ENCODE assay signal across 6 cellular contexts in genomic region chr22:37609240-37610152, GRCh38. TPM values are rescaled to one million over a fixed set of nuclear protein-coding genes. Genes with fewer than 3 reads are reported as not detected.
DNase-seq lines count a peak whose midpoint lies in the region; ATAC-seq and TF ChIP-seq lines count a peak whose summit lies in the region.

No MANE protein-coding gene starts in this region.

- in situ Hi-C loops in GM23248 (cut with MboI): no loop called here

- intact Hi-C loops in activated B cell treated with CpG ODN at 0.5 μM for 24 hours (cut with micrococcal nuclease): loop anchor here (1.0 to 10.0 kb wide), 4 partner anchors 198 to 1265 kb away; partner anchors contain the start of genes C22orf23, CBX6, DDX17 and GCAT
- intact Hi-C loops in left lung (cut with DNase I): no loop called here

- CTCF ChIA-PET in activated B cell treated with CpG ODN at 0.5 μM for 24 hours (lab: Charles Lee): interaction anchor here (1.1 to 4.8 kb wide), 12 partner anchors 8 to 293 kb away, joined by 3 to 50 read pairs (median 10); partner anchors contain the start of genes GCAT and LGALS1

- H3K79me2 ChIP-seq in GM23248 (ENCODE audit: insufficient read depth): peaks cover 30% of the 10 kb centered on the region

- H3K4me1 Mint-ChIP-seq in activated B cell treated with CpG ODN at 0.5 μM for 24 hours: peaks cover 41% of the 10 kb centered on the region

- H3K36me3 ChIP-seq in GM23248 (ENCODE audit: low read depth): no peaks in the 10 kb centered on the region
- H3K36me3 ChIP-seq in left lung: peaks cover 0 to 8% of the 10 kb centered on the region in 2 donors

- H3K9me3 Mint-ChIP-seq in activated B cell treated with CpG ODN at 0.5 μM for 24 hours: no peaks in the 10 kb centered on the region

- peak overlapping the region; percentile 89 for H3K9ac ChIP-seq in GM23248

- POLR2A ChIA-PET in activated B cell treated with CpG ODN at 0.5 μM for 24 hours (lab: Charles Lee): interaction anchor here (0.6 to 5.9 kb wide), 16 partner anchors 9 to 234 kb away, joined by 3 to 104 read pairs (median 20); partner anchors contain the start of genes ANKRD54, LGALS1, MFNG and NOL12

- H3K4me3 ChIP-seq in GM23248: peak overlapping the region; percentile 92
- H3K4me3 ChIP-seq in left lung: peak overlapping the region; percentile 96 to 99

- H3K36me3 Mint-ChIP-seq in activated B cell treated with CpG ODN at 0.5 μM for 24 hours (ENCODE audit: low read depth): peaks cover 7% of the 10 kb centered on the region

- 18% methylated on average over 25 to 26 of the region's 26 CpGs for WGBS in GM23248 (ENCODE audit: low coverage in 1 of 2, low lambda C conversion rate in 2 of 2, missing lambda C conversion rate in 2 of 2), 2 experiments

- no peaks in the 10 kb centered on the region; the same call in 1 of the 2 replicates for H3F3A ChIP-seq in GM23248 (ENCODE audit: insufficient read depth)

- peaks cover 12% of the 10 kb centered on the region for H3K27me3 Mint-ChIP-seq in activated B cell treated with CpG ODN at 0.5 μM for 24 hours

- no peak for TF ChIP-seq CTCF in activated B cell treated with CpG ODN at 0.5 μM for 24 hours (IDR thresholded peaks at IDR 0.05)
- no peak for TF ChIP-seq CTCF in left lung (IDR thresholded peaks at IDR 0.05)

- H3K27me3 ChIP-seq in GM23248 (replicated peaks; ENCODE audit: insufficient read depth) (no peaks in the 10 kb centered on the region), left lung (no peaks in the 10 kb centered on the region)

- H3K27ac ChIP-seq in GM23248 (peak overlapping the region; percentile 96), left lung (peak overlapping the region; percentile 95 to 98)

- H3K4me2 ChIP-seq in GM23248 (ENCODE audit: unreplicated experiment): peak overlapping the region; percentile 88

- ATAC-seq in activated B cell treated with CpG ODN at 0.5 μM for 24 hours (ENCODE audit: low read depth) (no peak), left lung (no peak)

- peak overlapping the region; percentile 88 for H3K27ac Mint-ChIP-seq in activated B cell treated with CpG ODN at 0.5 μM for 24 hours

- H3K4me1 ChIP-seq in GM23248 (ENCODE audit: insufficient read depth) (peaks cover 14% of the 10 kb centered on the region; the same call in 1 of the 2 replicates), left lung (peaks cover 13 to 46% of the 10 kb centered on the region in 2 donors)

- H4K20me1 ChIP-seq in GM23248 (ENCODE audit: insufficient read depth): no peaks in the 10 kb centered on the region

- H3K4me3 Mint-ChIP-seq in activated B cell treated with CpG ODN at 0.5 μM for 24 hours: peak overlapping the region; percentile 90

- H3K9me3 ChIP-seq in GM23248 (ENCODE audit: low read depth) (no peaks in the 10 kb centered on the region), left lung (no peaks in the 10 kb centered on the region)

- H2AFZ ChIP-seq in GM23248: peak overlapping the region; percentile 80

- no peaks in the 10 kb centered on the region for H3K9me2 ChIP-seq in GM23248 (ENCODE audit: insufficient read depth)

- DNase-seq in GM23248 (peak; percentile 67), activated B cell treated with CpG ODN at 0.5 μM for 24 hours (no peak), left lung (no peak), NCI-H2029 treated with DMSO at 0.1 percent for 48 hours (lab: John Stamatoyannopoulos, UW) (no peak), NCI-H2227 (lab: John Stamatoyannopoulos, UW; ENCODE audit: unreplicated experiment) (no peak)
- DNase-seq in stimulated activated naive CD4-positive, alpha-beta T cell treated with Interleukin-2 at 50 U/mL for 16 hours (lab: John Stamatoyannopoulos, UW): no peak

RNA-seq across cellular contexts. Expression of gene GGA1, which starts 0.9 kb away (rescaled TPM):
- total RNA-seq in GM23248 (2014; rRNA removed; shearing (Covaris generic)): 29.7 and 36.9 TPM in 2 replicates
- 29.7 and 29.9 TPM in 2 replicates for polyA plus RNA-seq in GM23248 (2016; fragmentation: Nextera tagmentation; extraction: Ambion mirVana)
- total RNA-seq in activated B cell treated with CpG ODN at 0.5 μM for 24 hours: 102 and 126 TPM in 2 replicates
- 10 to 100 TPM; 53.0 to 64.3 TPM for total RNA-seq in left lung

RNA-seq across cellular contexts. Expression of gene LGALS2, which starts 29.6 kb away (rescaled TPM):
- total RNA-seq in GM23248 (2014; rRNA removed; shearing (Covaris generic)): not detected in 2 replicates
- 0.35 and 0.91 TPM in 2 replicates for polyA plus RNA-seq in GM23248 (2016; fragmentation: Nextera tagmentation; extraction: Ambion mirVana)
- not detected in 2 replicates for total RNA-seq in activated B cell treated with CpG ODN at 0.5 μM for 24 hours
- under 1 TPM in 1 of 2 donors, not detected in 1; 0.61 TPM for total RNA-seq in left lung

RNA-seq across cellular contexts. Expression of gene SH3BP1, which starts 30.0 kb away (rescaled TPM):
- 2.4 and 9.9 TPM in 2 replicates for total RNA-seq in GM23248 (2014; rRNA removed; shearing (Covaris generic))
- 0.81 and 0.89 TPM in 2 replicates for polyA plus RNA-seq in GM23248 (2016; fragmentation: Nextera tagmentation; extraction: Ambion mirVana)
- total RNA-seq in activated B cell treated with CpG ODN at 0.5 μM for 24 hours: 87.9 and 88.4 TPM in 2 replicates
- 10 to 100 TPM; 14.0 to 40.7 TPM for total RNA-seq in left lung

RNA-seq across cellular contexts. Expression of gene PDXP, which starts 49.0 kb away (rescaled TPM):
- 17.5 and 17.7 TPM in 2 replicates for total RNA-seq in GM23248 (2014; rRNA removed; shearing (Covaris generic))
- polyA plus RNA-seq in GM23248 (2016; fragmentation: Nextera tagmentation; extraction: Ambion mirVana): 1.9 and 2.1 TPM in 2 replicates
- total RNA-seq in activated B cell treated with CpG ODN at 0.5 μM for 24 hours: 17.7 and 22.6 TPM in 2 replicates
- total RNA-seq in left lung: 10 to 100 TPM in 1 of 2 donors, 1 to 10 TPM in 1; 8.3 to 10.1 TPM

RNA-seq across cellular contexts. Expression of gene CDC42EP1, which starts 49.2 kb away (rescaled TPM):
- total RNA-seq in GM23248 (2014; rRNA removed; shearing (Covaris generic)): 59.7 and 83.8 TPM in 2 replicates
- 122 and 130 TPM in 2 replicates for polyA plus RNA-seq in GM23248 (2016; fragmentation: Nextera tagmentation; extraction: Ambion mirVana)
- not detected in 2 replicates for total RNA-seq in activated B cell treated with CpG ODN at 0.5 μM for 24 hours
- total RNA-seq in left lung: 10 to 100 TPM; 74.0 to 84.3 TPM
